9 cellular contexts compared by ENCODE assay signal in genomic region chr2:210577263-210578071, GRCh38. TPM values are rescaled to one million over a fixed set of nuclear protein-coding genes. Genes with fewer than 3 reads are reported as not detected.
DNase-seq lines count a peak whose midpoint lies in the region; ATAC-seq and TF ChIP-seq lines count a peak whose summit lies in the region.
"Had no signal": no experiment of that assay in that cellular context is flagged by ENCODE, and none has a peak within 500 bp of the region (broad histone marks: within the 10 kb centered on the region; RNA-seq: fewer than 3 reads in every experiment).

No MANE protein-coding gene starts in this region.

- intact Hi-C loops in psoas muscle (cut with DNase I): no loop called here
- intact Hi-C loops in lower leg skin (cut with DNase I; ENCODE audit: low total_unique reads): no loop called here

- H2AFZ ChIP-seq in SK-N-SH (ENCODE audit: low read depth): peak overlapping the region; percentile 40; the same call in 1 of the 2 replicates

- H3K9me3 ChIP-seq in AG04450 (ENCODE audit: control insufficient read depth, insufficient read depth, low read length) (no peaks in the 10 kb centered on the region), SK-N-SH (no peaks in the 10 kb centered on the region), psoas muscle (no peaks in the 10 kb centered on the region)

- H3K36me3 ChIP-seq in SK-N-SH (replicated peaks in 1 of 2; ENCODE audit: control insufficient read depth in 1 of 2, insufficient read depth in 2 of 2, low read length in 1 of 2) (no peaks in the 10 kb centered on the region), psoas muscle (ENCODE audit: insufficient read depth in 1 of 2, low read depth in 1 of 2) (no peaks in the 10 kb centered on the region)

- no peaks in the 10 kb centered on the region for H3K9me2 ChIP-seq in SK-N-SH

- ATAC-seq in psoas muscle: no peak

- DNase-seq in AG04450 (ENCODE audit: low read depth, low spot score) (no peak), GM12865 (ENCODE audit: low read depth) (peak; percentile 55), HCEC 1CT (peak; percentile 64), Kasumi-1 (lab: John Stamatoyannopoulos, UW) (peak; percentile 54 to 58), SK-N-SH (peak; percentile 16), fibroblast of pulmonary artery (ENCODE audit: low read depth) (peak; percentile 66), psoas muscle (no peak), lower leg skin (ENCODE audit: low spot score in 2 of 2) (no peak)
- DNase-seq: left cardiac atrium had no signal

- POLR2A ChIA-PET in AG04450 (lab: Yijun Ruan, JAX): no interaction called here
- POLR2A ChIA-PET in SK-N-SH (lab: Yijun Ruan, JAX): no interaction called here

- H3K27ac ChIP-seq in AG04450 (ENCODE audit: low read depth, low read length): no peak overlapping the region
- no peak overlapping the region for H3K27ac ChIP-seq in SK-N-SH (ENCODE audit: low read depth in 2 of 2, low read length in 1 of 2)
- H3K27ac ChIP-seq in psoas muscle: no peak overlapping the region

- H4K20me1 ChIP-seq in SK-N-SH (ENCODE audit: insufficient read depth): no peaks in the 10 kb centered on the region

- TF ChIP-seq RAD21 in SK-N-SH (IDR thresholded peaks at IDR 0.05; ENCODE audit: low read length): peak; percentile 65

- H3K9ac ChIP-seq in SK-N-SH: no peak overlapping the region

- 7% methylated on average over 2 of the region's 2 CpGs for WGBS in SK-N-SH (ENCODE audit: low lambda C conversion rate)
- 41 to 49% (median 41%) methylated on average over 2 of the region's 2 CpGs for WGBS in psoas muscle, 3 donors
- WGBS in lower leg skin, 2 donors: 21 to 32% methylated on average over 2 of the region's 2 CpGs

- H3K79me2 ChIP-seq in SK-N-SH (ENCODE audit: insufficient read depth): no peaks in the 10 kb centered on the region

- TF ChIP-seq CTCF in AG04450 (IDR thresholded peaks at IDR 0.05; ENCODE audit: low read depth, low read length): peak; percentile 84
- peak; percentile 74 for TF ChIP-seq CTCF in GM12865 (IDR thresholded peaks at IDR 0.05; ENCODE audit: insufficient read depth, low read depth, low read length, missing control alignments)
- peak; percentile 90 for TF ChIP-seq CTCF in SK-N-SH (IDR thresholded peaks at IDR 0.05)
- peak; percentile 82 for TF ChIP-seq CTCF in fibroblast of pulmonary artery (IDR thresholded peaks at IDR 0.05; ENCODE audit: low read length, missing control alignments)
- peak; percentile 61 for TF ChIP-seq CTCF in psoas muscle (IDR thresholded peaks at IDR 0.05)
- no peak for TF ChIP-seq CTCF in lower leg skin (IDR thresholded peaks at IDR 0.05)

- H3K4me2 ChIP-seq in SK-N-SH: no peak overlapping the region

- CTCF ChIA-PET in AG04450 (lab: Charles Lee) (interaction anchor here (0.8 to 2.1 kb wide), 9 partner anchors 10 to 581 kb away, joined by 3 to 11 read pairs (median 3); no protein-coding TSS in a partner anchor), SK-N-SH (lab: Yijun Ruan, JAX) (interaction anchor here (0.8 to 1.6 kb wide), 7 partner anchors 10 to 74 kb away, joined by 3 to 9 read pairs (median 4); no protein-coding TSS in a partner anchor)

- H3K4me1 ChIP-seq in SK-N-SH (ENCODE audit: control insufficient read depth in 1 of 2, insufficient read depth in 2 of 2, low read depth in 1 of 2, low read length in 1 of 2) (no peaks in the 10 kb centered on the region), psoas muscle (no peaks in the 10 kb centered on the region)

- H3K4me3 ChIP-seq in AG04450 (ENCODE audit: low read depth, low read length) (no peak overlapping the region), GM12865 (ENCODE audit: low read depth, low read length) (no peak overlapping the region), SK-N-SH (ENCODE audit: low read depth in 2 of 2, low read length in 1 of 2) (peak overlapping the region in 1 of 2 experiments; percentile 1; a peak in 1 of 4 replicates), fibroblast of pulmonary artery (replicated peaks; ENCODE audit: low read depth, low read length) (no peak overlapping the region), psoas muscle (no peak overlapping the region), lower leg skin (ENCODE audit: low read depth, poor library complexity, severe bottlenecking) (no peak overlapping the region)

- H3K27me3 ChIP-seq in AG04450 (ENCODE audit: control insufficient read depth, insufficient read depth, low read length): no peaks in the 10 kb centered on the region
- H3K27me3 ChIP-seq in SK-N-SH (ENCODE audit: insufficient read depth): no peaks in the 10 kb centered on the region
- H3K27me3 ChIP-seq in psoas muscle (ENCODE audit: insufficient read depth in 3 of 3, low read length in 2 of 3): no peaks in the 10 kb centered on the region

- TF ChIP-seq EP300 in SK-N-SH (IDR thresholded peaks at IDR 0.05; ENCODE audit: borderline replicate concordance in 1 of 2, low read depth in 1 of 2, low read length in 1 of 2): no peak

- TF ChIP-seq POLR2A in lower leg skin (IDR thresholded peaks at IDR 0.05): no peak

- H3F3A ChIP-seq in SK-N-SH (replicated peaks; ENCODE audit: insufficient read depth): no peaks in the 10 kb centered on the region

TF ChIP-seq in SK-N-SH, 30 proteins besides CTCF, POLR2A, EP300 and RAD21:
- TF ChIP-seq NFIC (IDR thresholded peaks at IDR 0.05; ENCODE audit: borderline replicate concordance) (no peak), SMC3 (IDR thresholded peaks at IDR 0.05; ENCODE audit: low read depth, low read length) (peak; percentile 36; the same call in 1 of the 2 replicates)

RNA-seq across cellular contexts. Expression of gene CPS1, which starts 21.1 kb away (rescaled TPM):
- polyA plus RNA-seq in AG04450 (2011; rRNA removed) (16.1 and 21.6 TPM in 2 replicates), SK-N-SH (2012; rRNA removed) (9.2 and 13.5 TPM in 2 replicates), psoas muscle (under 1 TPM; 0.11 to 0.39 (median 0.13) TPM)
- 26.7 and 44.0 TPM in 2 replicates for polyA minus RNA-seq in AG04450 (2011; rRNA and poly(A)+ RNA removed)
- 8.2 and 10.2 TPM in 2 replicates for polyA plus RNA-seq in SK-N-SH (2012; cell fraction: cytosol; rRNA removed)
- polyA plus RNA-seq in SK-N-SH (2012; cell fraction: nucleus; rRNA removed): 6.4 and 18.9 TPM in 2 replicates
- total RNA-seq in psoas muscle (1 to 10 TPM in 2 of 4 donors, under 1 TPM in 2; 0.55 to 2.3 (median 1.2) TPM), lower leg skin (1 to 10 TPM; 2.6 to 6.7 (median 5.3) TPM)

Comparison
In these comparisons a context has a peak if more than half of its experiments do, and no peak if none do; other contexts are left out.
1. DNase-seq: peak in GM12865 (single experiment), HCEC 1CT (single experiment), Kasumi-1 (2 of 2), SK-N-SH (single experiment) and fibroblast of pulmonary artery (single experiment); none in AG04450 (single experiment), psoas muscle (0 of 2) and lower leg skin (0 of 2).
2. CTCF ChIP-seq: peak in AG04450 (single experiment), GM12865 (single experiment), SK-N-SH (single experiment), fibroblast of pulmonary artery (single experiment) and psoas muscle (single experiment); none in lower leg skin (0 of 3).